In the genomic region with DNA sequence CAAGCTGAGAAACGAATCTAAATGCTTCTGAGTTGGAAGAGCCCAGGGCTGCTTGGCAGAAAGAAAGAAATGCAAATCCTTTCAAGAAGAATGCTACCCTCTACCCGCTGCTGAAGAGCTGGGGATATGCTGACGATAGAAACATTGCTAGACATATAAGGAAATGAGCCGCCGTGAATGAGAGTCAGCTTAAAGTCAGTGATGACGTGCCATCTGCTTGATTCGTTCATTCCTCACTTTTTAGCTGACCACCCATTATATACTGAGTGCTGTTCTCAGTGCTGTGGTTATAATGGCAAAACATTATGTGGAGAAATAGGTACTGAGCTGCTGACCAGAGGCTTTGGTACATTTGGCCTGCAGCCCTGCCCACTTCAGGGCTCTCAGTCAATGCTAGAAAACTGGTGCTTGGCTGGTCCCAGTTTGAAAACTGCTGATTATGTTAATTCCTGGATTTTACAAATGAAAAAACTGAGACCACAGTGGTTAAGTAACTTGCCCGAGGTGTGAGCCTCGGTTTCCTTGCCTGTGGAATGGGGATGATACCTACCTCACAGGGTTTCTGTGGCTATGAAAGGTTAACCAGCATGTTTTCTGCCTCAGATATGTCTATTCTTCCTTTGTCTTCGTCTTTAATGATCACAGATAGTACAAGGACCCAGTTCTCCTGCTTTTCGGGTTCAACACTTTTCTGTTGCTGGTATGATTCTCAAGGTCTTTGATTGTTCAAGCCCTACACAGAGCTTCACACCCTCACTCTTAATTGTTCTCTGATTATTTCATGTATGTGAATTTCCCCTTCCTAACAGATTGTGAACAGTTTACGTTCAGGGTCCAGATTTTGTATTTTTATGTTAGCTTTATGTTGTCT, we compare ENCODE assay signal across 10 cellular contexts. TPM values are rescaled to one million over a fixed set of nuclear protein-coding genes. Genes with fewer than 3 reads are reported as not detected.
DNase-seq lines count a peak whose midpoint lies in the region; ATAC-seq and TF ChIP-seq lines count a peak whose summit lies in the region.
"Had no signal": no experiment of that assay in that cellular context is flagged by ENCODE, and none has a peak within 500 bp of the region (broad histone marks: within the 10 kb centered on the region; RNA-seq: fewer than 3 reads in every experiment).

No MANE protein-coding gene starts in this region.

- peak; percentile 83 for DNase-seq in GM23248
- no peak for DNase-seq in T-helper 17 cell
- DNase-seq in foreskin melanocyte: peak; percentile 59
- DNase-seq in pulmonary artery endothelial cell (ENCODE audit: low read depth, low spot score): peak; percentile 1
- no peak for DNase-seq in DMS53 treated with DMSO at 0.1 percent for 48 hours (lab: John Stamatoyannopoulos, UW; ENCODE audit: unreplicated experiment)
- no peak for DNase-seq in mesenteric fat pad (ENCODE audit: low spot score)
- no peak for DNase-seq in posterior vena cava (ENCODE audit: low spot score)
- no peak for DNase-seq in erythroblast (lab: John Stamatoyannopoulos, UW)

- H3K4me1 ChIP-seq in GM23248 (ENCODE audit: insufficient read depth): peaks cover 29% of the 10 kb centered on the region

- peak overlapping the region; percentile 84 for H3K4me3 Mint-ChIP-seq in T-helper 17 cell

- no peaks in the 10 kb centered on the region for H3K9me2 ChIP-seq in GM23248 (ENCODE audit: insufficient read depth)

- peaks cover 29% of the 10 kb centered on the region for H3F3A ChIP-seq in GM23248 (ENCODE audit: insufficient read depth)

- ATAC-seq in T-helper 17 cell: peak; percentile 77
- ATAC-seq: Panc1 had no signal

- no peaks in the 10 kb centered on the region for H3K27me3 ChIP-seq in GM23248 (replicated peaks; ENCODE audit: insufficient read depth)

- WGBS in GM23248 (ENCODE audit: low coverage in 1 of 2, low lambda C conversion rate in 2 of 2, missing lambda C conversion rate in 2 of 2), 2 experiments: 68% methylated on average over 12 of the region's 12 CpGs

- peak overlapping the region; percentile 74 for H3K27ac ChIP-seq in GM23248

- H3K9me3 ChIP-seq in GM23248 (ENCODE audit: low read depth) (no peaks in the 10 kb centered on the region), T-helper 17 cell (ENCODE audit: control insufficient read depth, low read length, poor library complexity, severe bottlenecking) (no peaks in the 10 kb centered on the region)

- peak overlapping the region; percentile 96 for H3K27ac Mint-ChIP-seq in T-helper 17 cell

- intact Hi-C loops in posterior vena cava (cut with DNase I): no loop called here

- in situ Hi-C loops in GM23248 (cut with MboI): no loop called here

- H3K4me3 ChIP-seq in GM23248: peak overlapping the region; percentile 33
- H3K4me3 ChIP-seq: skin epidermis had no signal

- H3K4me1 Mint-ChIP-seq in T-helper 17 cell: peaks cover 40% of the 10 kb centered on the region

- H3K79me2 ChIP-seq in GM23248 (ENCODE audit: insufficient read depth): peaks cover 59% of the 10 kb centered on the region

- H3K36me3 ChIP-seq in GM23248 (ENCODE audit: low read depth): no peaks in the 10 kb centered on the region

- no peaks in the 10 kb centered on the region for H4K20me1 ChIP-seq in GM23248 (ENCODE audit: insufficient read depth)

- no peaks in the 10 kb centered on the region for H3K36me3 Mint-ChIP-seq in T-helper 17 cell (ENCODE audit: low read depth)

- H3K9ac ChIP-seq in GM23248: peak overlapping the region; percentile 63

- no peak for TF ChIP-seq POLR2A in erythroblast (IDR thresholded peaks at IDR 0.05; ENCODE audit: low read length)

- H3K27me3 Mint-ChIP-seq in T-helper 17 cell: no peaks in the 10 kb centered on the region

- peak overlapping the region; percentile 71 for H2AFZ ChIP-seq in GM23248

- peak overlapping the region; percentile 79 for H3K4me2 ChIP-seq in GM23248 (ENCODE audit: unreplicated experiment)

RNA-seq across cellular contexts. Expression of gene TULP4, which starts 27.7 kb away (rescaled TPM):
- 23.8 and 38.7 TPM in 2 replicates for total RNA-seq in GM23248 (2014; rRNA removed; shearing (Covaris generic))
- 18.2 and 21.5 TPM in 2 replicates for polyA plus RNA-seq in GM23248 (2016; fragmentation: Nextera tagmentation; extraction: Ambion mirVana)
- total RNA-seq in T-helper 17 cell (10 to 100 TPM; 61.9 to 72.0 TPM), pulmonary artery endothelial cell (74.8 and 77.1 TPM in 2 replicates), mesenteric fat pad (99.9 TPM), posterior vena cava (10 to 100 TPM; 66.3 to 71.9 TPM)

Comparison
In these comparisons a context has a peak if more than half of its experiments do, and no peak if none do; other contexts are left out.
1. DNase-seq: peak in GM23248 (single experiment), foreskin melanocyte (single experiment) and pulmonary artery endothelial cell (single experiment); none in T-helper 17 cell (0 of 3), DMS53 treated with DMSO at 0.1 percent for 48 hours (single experiment), mesenteric fat pad (single experiment), posterior vena cava (single experiment) and erythroblast (0 of 2).